Comparison of ENCODE assay signal across 22 cellular contexts in the genomic region with DNA sequence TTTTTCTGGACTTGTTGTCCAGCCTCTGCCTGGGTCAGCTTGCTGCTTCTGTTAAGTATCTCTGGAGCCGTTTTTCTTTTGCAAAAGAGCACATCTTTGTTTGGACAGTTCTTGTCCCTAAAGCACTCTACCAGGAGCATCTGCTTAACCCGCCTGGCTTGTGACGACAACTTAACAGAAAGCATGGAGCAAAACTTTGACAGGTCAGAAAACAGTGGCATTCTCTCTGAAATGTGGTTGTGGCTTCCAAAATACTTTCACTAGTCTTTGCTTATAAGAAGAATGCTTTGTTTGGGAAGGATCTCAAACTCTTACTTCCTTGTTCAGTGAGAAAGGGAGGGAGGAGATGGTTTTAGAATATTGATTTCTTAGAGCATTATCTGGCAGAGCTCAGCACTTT.
"Had no signal": no experiment of that assay in that cellular context is flagged by ENCODE, and none has a peak within 500 bp of the region (broad histone marks: within the 10 kb centered on the region; RNA-seq: fewer than 3 reads in every experiment).

No MANE protein-coding gene starts in this region.

- H3K27ac Mint-ChIP-seq: activated B cell treated with CpG ODN at 0.5 μM for 24 hours; activated CD4-positive, alpha-beta T cell treated with anti-CD3 and anti-CD28 coated beads for 36 hours; activated naive CD8-positive, alpha-beta T cell; activated T-cell treated with anti-CD3 and anti-CD28 coated beads, Interleukin-2, amount 50 U/mL, for 24 hours; activated T-helper 2 cell treated with anti-CD3 and anti-CD28 coated beads, Interferon-gamma antibody, Interleukin-2, Interleukin-4, amounts not matched to agents 10 μg/mL and 5 μg/mL and 100 μg/mL, durations not matched to agents 14 hours and 24 hours and 36 hours; type B pancreatic cell had no signal

- DNase-seq: activated B cell treated with CpG ODN at 0.5 μM for 24 hours; activated CD4-positive, alpha-beta T cell treated with anti-CD3 and anti-CD28 coated beads for 36 hours; activated CD4-positive, alpha-beta T cell treated with anti-CD3 and anti-CD28 coated beads, Interleukin-2, amount 50 U/mL, for 4 hours; activated CD8-positive, alpha-beta memory T cell treated with anti-CD3 and anti-CD28 coated beads for 24 hours; activated CD8-positive, alpha-beta memory T cell treated with anti-CD3 and anti-CD28 coated beads, Interleukin-2, amount 50 U/mL, for 4 hours; activated naive CD4-positive, alpha-beta T cell; activated T-cell treated with anti-CD3 and anti-CD28 coated beads, Interleukin-2, amount 50 U/mL, for 24 hours; amniotic stem cell; cerebellar nuclear complex; cortex of kidney; foreskin keratinocyte; left ventricle myocardium superior; occipital lobe; spleen; stimulated activated CD4-positive, alpha-beta T cell treated with anti-CD3 and anti-CD28 coated beads, Interleukin-4, amount 100 ng/mL, for 1 hour; stimulated activated naive CD4-positive, alpha-beta T cell; T-helper 9 cell; testis had no signal

- H3K9me3 Mint-ChIP-seq: activated B cell treated with CpG ODN at 0.5 μM for 24 hours; activated T-cell treated with anti-CD3 and anti-CD28 coated beads, Interleukin-2, amount 50 U/mL, for 24 hours; activated T-helper 2 cell treated with anti-CD3 and anti-CD28 coated beads, Interferon-gamma antibody, Interleukin-2, Interleukin-4, amounts not matched to agents 10 μg/mL and 5 μg/mL and 100 μg/mL, durations not matched to agents 14 hours and 24 hours and 36 hours; type B pancreatic cell had no signal

- H3K27ac ChIP-seq: foreskin keratinocyte, hepatocyte, spleen, testis had no signal

- ATAC-seq: activated CD4-positive, alpha-beta T cell treated with anti-CD3 and anti-CD28 coated beads for 36 hours; foreskin keratinocyte; left ventricle myocardium superior had no signal

- H3K4me3 ChIP-seq: hepatocyte, spleen, testis had no signal

- H3K4me1 Mint-ChIP-seq: activated B cell treated with CpG ODN at 0.5 μM for 24 hours; activated CD4-positive, alpha-beta T cell treated with anti-CD3 and anti-CD28 coated beads for 36 hours had no signal

- H3K36me3 ChIP-seq: spleen had no signal

- H3K27me3 ChIP-seq: foreskin keratinocyte, hepatocyte, spleen, testis had no signal

- H3K36me3 Mint-ChIP-seq: activated naive CD8-positive, alpha-beta T cell; type B pancreatic cell had no signal

- H3K4me1 ChIP-seq: foreskin keratinocyte, testis had no signal

- H3K9me3 ChIP-seq: spleen, testis had no signal

- H3K4me3 Mint-ChIP-seq: activated B cell treated with CpG ODN at 0.5 μM for 24 hours; activated CD4-positive, alpha-beta T cell treated with anti-CD3 and anti-CD28 coated beads for 36 hours; activated naive CD8-positive, alpha-beta T cell; activated T-cell treated with anti-CD3 and anti-CD28 coated beads, Interleukin-2, amount 50 U/mL, for 24 hours; type B pancreatic cell had no signal

- H3K27me3 Mint-ChIP-seq: activated B cell treated with CpG ODN at 0.5 μM for 24 hours; activated CD4-positive, alpha-beta T cell treated with anti-CD3 and anti-CD28 coated beads for 36 hours; activated T-cell treated with anti-CD3 and anti-CD28 coated beads, Interleukin-2, amount 50 U/mL, for 24 hours had no signal
